8 cellular contexts compared by ENCODE assay signal in genomic region chr20:300345-300744, GRCh38. TPM values are rescaled to one million over a fixed set of nuclear protein-coding genes. Genes with fewer than 3 reads are reported as not detected.
DNase-seq lines count a peak whose midpoint lies in the region; ATAC-seq, FAIRE-seq and TF ChIP-seq lines count a peak whose summit lies in the region.

No MANE protein-coding gene starts in this region.

- no peak overlapping the region for H4K5ac ChIP-seq in IMR-90 (ENCODE audit: low read depth, low read length)

- peak overlapping the region; percentile 37 for H2BK5ac ChIP-seq in IMR-90 (ENCODE audit: low read depth, low read length, poor library complexity, severe bottlenecking)

- CTCF ChIA-PET in IMR-90 (lab: Yijun Ruan, JAX): no interaction called here

- H3K18ac ChIP-seq in IMR-90 (ENCODE audit: low read depth, low read length): no peak overlapping the region

- in situ Hi-C loops in IMR-90 (cut with MboI; ENCODE audit: low sequenced_read_pairs): no loop called here
- in situ Hi-C loops in astrocyte of the spinal cord (cut with HindIII; ENCODE audit: low sequenced_read_pairs): no loop called here

- no peak overlapping the region for H2BK120ac ChIP-seq in IMR-90 (ENCODE audit: low read depth, low read length)

- peaks cover 9% of the 10 kb centered on the region in 2 donors for H3K36me3 Mint-ChIP-seq in naive B cell

- H3K27me3 ChIP-seq in BLaER1 (no peaks in the 10 kb centered on the region), IMR-90 (ENCODE audit: control insufficient read depth, insufficient read depth, low read length) (no peaks in the 10 kb centered on the region), colonic mucosa (no peaks in the 10 kb centered on the region)

- H3K27ac ChIP-seq in BLaER1 (no peak overlapping the region), IMR-90 (ENCODE audit: insufficient read depth, low read length) (peak overlapping the region; percentile 19; the same call in 1 of the 2 replicates), colonic mucosa (no peak overlapping the region)

- DNase-seq in IMR-90 (no peak), astrocyte of the spinal cord (ENCODE audit: low read depth, low spot score) (no peak), naive B cell (no peak), NCI-H774 (lab: John Stamatoyannopoulos, UW) (no peak), RCC 7860 (ENCODE audit: low spot score) (no peak), colonic mucosa (no peak)

- H3K27ac Mint-ChIP-seq in naive B cell: peak overlapping the region in 2 of 6 donors; percentile 63 to 70

- H2BK20ac ChIP-seq in IMR-90 (ENCODE audit: low read depth, low read length): no peak overlapping the region

- no peak overlapping the region for H4K91ac ChIP-seq in IMR-90 (ENCODE audit: insufficient read depth, low read depth, low read length)

- ATAC-seq in IMR-90 (ENCODE audit: low read depth): no peak
- no peak for ATAC-seq in naive B cell (ENCODE audit: low read depth in 2 of 2)
- no peak for ATAC-seq in HG03045 (IDR thresholded peaks at IDR 0.05; ENCODE audit: unreplicated experiment)

- H3K4me2 ChIP-seq in BLaER1 (peak overlapping the region; percentile 87), IMR-90 (ENCODE audit: low read depth, low read length) (peak overlapping the region; percentile 99)

- peak overlapping the region; percentile 100 for H3K9ac ChIP-seq in BLaER1
- peak overlapping the region; percentile 64 for H3K9ac ChIP-seq in IMR-90 (ENCODE audit: low read depth, low read length)
- no peak overlapping the region for H3K9ac ChIP-seq in colonic mucosa (ENCODE audit: low read depth in 2 of 2, low read length in 2 of 2)

- peaks cover 37% of the 10 kb centered on the region for H3K36me3 ChIP-seq in BLaER1
- H3K36me3 ChIP-seq in IMR-90 (ENCODE audit: control insufficient read depth, insufficient read depth, low read length): peaks cover 5% of the 10 kb centered on the region; the same call in 1 of the 2 replicates
- no peaks in the 10 kb centered on the region for H3K36me3 ChIP-seq in colonic mucosa

- H3K4ac ChIP-seq in IMR-90 (ENCODE audit: low read depth, low read length): peak overlapping the region; percentile 69; the same call in 1 of the 2 replicates

- peaks cover 33 to 51% of the 10 kb centered on the region in 2 experiments for H3K79me1 ChIP-seq in IMR-90 (ENCODE audit: low read depth in 1 of 2, low read length in 2 of 2)

- dilution Hi-C loops in IMR-90 (cut with HindIII; ENCODE audit: low sequenced_read_pairs, unreplicated experiment): no loop called here

- TF ChIP-seq CTCF in IMR-90 (conservative IDR thresholded peaks at IDR 0.05; ENCODE audit: low read depth, low read length) (no peak), astrocyte of the spinal cord (IDR thresholded peaks at IDR 0.05; ENCODE audit: low read depth, low read length) (no peak), colonic mucosa (IDR thresholded peaks at IDR 0.05) (no peak)

- WGBS in IMR-90 (ENCODE audit: extremely low coverage in 2 of 2, insufficient read length in 1 of 2), 2 experiments: 40% methylated on average over 1 of the region's 8 CpGs; no CpG with 5 or more reads in 1 of the 2 experiments

- TF ChIP-seq RAD21 in IMR-90 (IDR thresholded peaks at IDR 0.05; ENCODE audit: low read length): no peak

- H2BK15ac ChIP-seq in IMR-90 (ENCODE audit: low read depth, low read length): 0 out of 3 replicates have a peak overlapping the region, but pooled peaks have one; percentile 51

- H3K14ac ChIP-seq in IMR-90 (replicated peaks; ENCODE audit: low read depth, low read length): 0 out of 2 replicates have a peak overlapping the region, but pooled peaks have one; percentile 60

- H3K56ac ChIP-seq in IMR-90 (ENCODE audit: extremely low read depth, insufficient read depth, low read length): no peak overlapping the region; the same call in 1 of the 2 replicates

- FAIRE-seq in RCC 7860 (lab: Jason Lieb, UNC): no peak

- H3K4me3 ChIP-seq in BLaER1 (peak overlapping the region; percentile 99; the same call in 1 of the 2 replicates), IMR-90 (ENCODE audit: insufficient read depth, low read depth, low read length) (peak overlapping the region; percentile 29; the same call in 1 of the 2 replicates), astrocyte of the spinal cord (ENCODE audit: low read depth, low read length) (peak overlapping the region; percentile 94), colonic mucosa (no peak overlapping the region)

- no peaks in the 10 kb centered on the region for H3K27me3 Mint-ChIP-seq in naive B cell

- H2AK9ac ChIP-seq in IMR-90 (replicated peaks; ENCODE audit: low read depth, low read length, poor library complexity): peak overlapping the region; percentile 5

- no TSS peak for BruUV-seq in IMR-90 (replicated peaks; lab: Mats Ljungman, UMichigan)

- TF ChIP-seq POLR2A in IMR-90 (IDR thresholded peaks at IDR 0.05; ENCODE audit: low read depth, low read length): no peak

- H2AFZ ChIP-seq in IMR-90 (replicated peaks; ENCODE audit: low read length, poor library complexity): no peak overlapping the region

- H3K9me3 Mint-ChIP-seq in naive B cell: peaks cover 0 to 2% (median 0%) of the 10 kb centered on the region in 7 donors

- peaks cover 22% of the 10 kb centered on the region for H3K9me1 ChIP-seq in IMR-90 (ENCODE audit: insufficient read depth, low read length)

- H3K4me1 Mint-ChIP-seq in naive B cell: peaks cover 37 to 58% (median 57%) of the 10 kb centered on the region in 3 donors

- H3K9me3 ChIP-seq in BLaER1: no peaks in the 10 kb centered on the region
- no peaks in the 10 kb centered on the region for H3K9me3 ChIP-seq in IMR-90 (ENCODE audit: control insufficient read depth, insufficient read depth, low read length)
- H3K9me3 ChIP-seq in colonic mucosa: no peaks in the 10 kb centered on the region

- peak overlapping the region; percentile 97 for H3K23ac ChIP-seq in IMR-90 (ENCODE audit: low read depth, low read length)

- H2AK5ac ChIP-seq in IMR-90 (ENCODE audit: low read depth, low read length): peak overlapping the region; percentile 84; the same call in 1 of the 2 replicates

- H3K4me1 ChIP-seq in BLaER1: peaks cover 59% of the 10 kb centered on the region
- peaks cover 18% of the 10 kb centered on the region for H3K4me1 ChIP-seq in IMR-90 (ENCODE audit: control insufficient read depth, insufficient read depth, low read length)
- H3K4me1 ChIP-seq in colonic mucosa: peaks cover 16% of the 10 kb centered on the region

- intact Hi-C loops in IMR-90 (cut with micrococcal nuclease): no loop called here
- intact Hi-C loops in colonic mucosa (cut with DNase I): no loop called here

- peaks cover 35% of the 10 kb centered on the region for H4K20me1 ChIP-seq in BLaER1
- H4K20me1 ChIP-seq in IMR-90 (ENCODE audit: insufficient read depth, low read length): peaks cover 33% of the 10 kb centered on the region

- peak overlapping the region in 7 of 8 donors; percentile 67 to 100 (median 84) for H3K4me3 Mint-ChIP-seq in naive B cell

- POLR2A ChIA-PET in IMR-90 (lab: Charles Lee; ENCODE audit: unreplicated experiment): interaction anchor here (0.6 kb wide), 1 partner anchor 165 kb away, joined by 3 read pairs; no protein-coding TSS in a partner anchor

- peak overlapping the region in 1 of 2 experiments; percentile 46; a peak in 1 of 4 replicates for H4K8ac ChIP-seq in IMR-90 (ENCODE audit: low read depth in 2 of 2, low read length in 2 of 2)

TF ChIP-seq in IMR-90, 13 proteins besides CTCF, POLR2A, EP300 and RAD21 (continues in another document):
- TF ChIP-seq ELK1 (IDR thresholded peaks at IDR 0.05; ENCODE audit: borderline replicate concordance, low read depth, low read length) (no peak), MXI1 (IDR thresholded peaks at IDR 0.05; ENCODE audit: borderline replicate concordance, low read depth, low read length) (no peak), CEBPB (IDR thresholded peaks at IDR 0.05; ENCODE audit: low read depth, low read length) (no peak), RFX5 (IDR thresholded peaks at IDR 0.05; ENCODE audit: low read depth, low read length) (no peak)

RNA-seq across cellular contexts. Expression of gene ZCCHC3, which starts 3.0 kb away (rescaled TPM):
- 10.9 and 13.9 TPM in 2 replicates for total RNA-seq in IMR-90 (2012; rRNA removed)
- polyA plus RNA-seq in IMR-90 (2012; rRNA removed): 8.2 and 8.8 TPM in 2 replicates
- polyA plus RNA-seq in IMR-90 (2012; cell fraction: cytosol; rRNA removed): 7.4 and 8.5 TPM in 2 replicates
- polyA plus RNA-seq in IMR-90 (2012; cell fraction: nucleus; rRNA removed; ENCODE audit: low replicate concordance): 5.2 and 7.5 TPM in 2 replicates
- 10 to 100 TPM in 5 of 6 donors, 1 to 10 TPM in 1; 9.7 to 19.0 (median 10.9) TPM for polyA plus RNA-seq in naive B cell (ENCODE audit: low read depth in 6 of 6)
- 10 to 100 TPM; 13.7 to 15.6 TPM for total RNA-seq in colonic mucosa

RNA-seq across cellular contexts. Expression of gene C20orf96, which starts 9.8 kb away (rescaled TPM):
- total RNA-seq in IMR-90 (2012; rRNA removed) (1.1 and 2.0 TPM in 2 replicates), colonic mucosa (1 to 10 TPM; 7.9 to 8.2 TPM)
- polyA plus RNA-seq in IMR-90 (2012; rRNA removed) (9.4 and 9.8 TPM in 2 replicates), naive B cell (ENCODE audit: low read depth in 6 of 6) (1 to 10 TPM in 2 of 6 donors, under 1 TPM in 4; 0.18 to 1.4 (median 0.37) TPM)
- 4.7 and 4.8 TPM in 2 replicates for polyA plus RNA-seq in IMR-90 (2012; cell fraction: cytosol; rRNA removed)
- 15.6 and 30.1 TPM in 2 replicates for polyA plus RNA-seq in IMR-90 (2012; cell fraction: nucleus; rRNA removed; ENCODE audit: low replicate concordance)

RNA-seq across cellular contexts. Expression of gene SOX12, which starts 25.0 kb away (rescaled TPM):
- total RNA-seq in IMR-90 (2012; rRNA removed) (1.1 TPM in 2 replicates), colonic mucosa (1 to 10 TPM; 5.0 to 7.5 TPM)
- polyA plus RNA-seq in IMR-90 (2012; rRNA removed) (6.2 and 6.4 TPM in 2 replicates), naive B cell (ENCODE audit: low read depth in 6 of 6) (1 to 10 TPM in 2 of 6 donors, under 1 TPM in 4; 0.15 to 1.7 (median 0.95) TPM)
- polyA plus RNA-seq in IMR-90 (2012; cell fraction: cytosol; rRNA removed): 9.7 and 10.0 TPM in 2 replicates
- 15.8 and 22.6 TPM in 2 replicates for polyA plus RNA-seq in IMR-90 (2012; cell fraction: nucleus; rRNA removed; ENCODE audit: low replicate concordance)

RNA-seq across cellular contexts. Expression of gene DEFB132, which starts 42.8 kb away (rescaled TPM):
- total RNA-seq in IMR-90 (2012; rRNA removed) (not detected in 2 replicates), colonic mucosa (not detected)
- polyA plus RNA-seq in IMR-90 (2012; rRNA removed) (not detected in 2 replicates), naive B cell (ENCODE audit: low read depth in 6 of 6) (not detected)
- polyA plus RNA-seq in IMR-90 (2012; cell fraction: cytosol; rRNA removed): not detected in 2 replicates
- not detected in 2 replicates for polyA plus RNA-seq in IMR-90 (2012; cell fraction: nucleus; rRNA removed; ENCODE audit: low replicate concordance)

RNA-seq across cellular contexts. Expression of gene NRSN2, which starts 46.6 kb away (rescaled TPM):
- total RNA-seq in IMR-90 (2012; rRNA removed) (9.9 and 17.5 TPM in 2 replicates), colonic mucosa (10 to 100 TPM; 11.2 to 18.3 TPM)
- polyA plus RNA-seq in IMR-90 (2012; rRNA removed) (75.1 and 101 TPM in 2 replicates), naive B cell (ENCODE audit: low read depth in 6 of 6) (1 to 10 TPM; 4.7 to 9.8 (median 8.2) TPM)
- 67.5 and 73.6 TPM in 2 replicates for polyA plus RNA-seq in IMR-90 (2012; cell fraction: cytosol; rRNA removed)
- polyA plus RNA-seq in IMR-90 (2012; cell fraction: nucleus; rRNA removed; ENCODE audit: low replicate concordance): 35.0 and 62.6 TPM in 2 replicates

Comparison
In these comparisons a context has a peak if more than half of its experiments do, and no peak if none do; other contexts are left out.
1. H3K9ac ChIP-seq: peak in BLaER1 (single experiment) and IMR-90 (single experiment); none in colonic mucosa (0 of 2).